11 cellular contexts compared by ENCODE assay signal in genomic region chr13:91904005-91904404, GRCh38.
DNase-seq lines count a peak whose midpoint lies in the region; ATAC-seq and TF ChIP-seq lines count a peak whose summit lies in the region.
"Had no signal": no experiment of that assay in that cellular context is flagged by ENCODE, and none has a peak within 500 bp of the region (broad histone marks: within the 10 kb centered on the region; RNA-seq: fewer than 3 reads in every experiment).

No MANE protein-coding gene starts in this region.

- H3K27ac Mint-ChIP-seq in HFFc6: no peak overlapping the region
- H3K27ac Mint-ChIP-seq: stimulated activated memory B cell treated with anti-CD40 and anti-IgM and Interleukin-4, amounts not matched to agents 10 μg/mL and 1 μg/mL and 100 μg/mL, for 72 hours had no signal

- no peak overlapping the region for H3K4me3 Mint-ChIP-seq in HFFc6
- H3K4me3 Mint-ChIP-seq: stimulated activated memory B cell treated with anti-CD40 and anti-IgM and Interleukin-4, amounts not matched to agents 10 μg/mL and 1 μg/mL and 100 μg/mL, for 72 hours had no signal

- peaks cover 35% of the 10 kb centered on the region for H3K9me3 Mint-ChIP-seq in HFFc6

- H3K27me3 Mint-ChIP-seq in HFFc6 (ENCODE audit: insufficient read depth): no peaks in the 10 kb centered on the region
- H3K27me3 Mint-ChIP-seq: stimulated activated memory B cell treated with anti-CD40 and anti-IgM and Interleukin-4, amounts not matched to agents 10 μg/mL and 1 μg/mL and 100 μg/mL, for 72 hours had no signal

- no peaks in the 10 kb centered on the region for H3K4me1 Mint-ChIP-seq in HFFc6 (ENCODE audit: low read depth)
- H3K4me1 Mint-ChIP-seq: stimulated activated memory B cell treated with anti-CD40 and anti-IgM and Interleukin-4, amounts not matched to agents 10 μg/mL and 1 μg/mL and 100 μg/mL, for 72 hours had no signal

- no peak for TF ChIP-seq CTCF in GM10266 (IDR thresholded peaks at IDR 0.05; ENCODE audit: control insufficient read depth, insufficient read depth, low read depth, missing control alignments)
- no peak for TF ChIP-seq CTCF in HFFc6 (IDR thresholded peaks at IDR 0.05)

- ATAC-seq in GM19468 (IDR thresholded peaks at IDR 0.05; ENCODE audit: extremely low read depth, unreplicated experiment) (peak; percentile 86), HG02938 (IDR thresholded peaks at IDR 0.05; ENCODE audit: unreplicated experiment) (peak; percentile 94), HG03521 (IDR thresholded peaks at IDR 0.05; ENCODE audit: unreplicated experiment) (peak; percentile 85), GM19035 (IDR thresholded peaks at IDR 0.05; ENCODE audit: unreplicated experiment) (no peak)
- ATAC-seq: stimulated activated memory B cell treated with anti-CD40 and anti-IgM and Interleukin-4, amounts not matched to agents 10 μg/mL and 1 μg/mL and 100 μg/mL, for 72 hours had no signal

- H3K36me3 Mint-ChIP-seq in HFFc6 (ENCODE audit: low read depth): no peaks in the 10 kb centered on the region
- H3K36me3 Mint-ChIP-seq: stimulated activated memory B cell treated with anti-CD40 and anti-IgM and Interleukin-4, amounts not matched to agents 10 μg/mL and 1 μg/mL and 100 μg/mL, for 72 hours had no signal

- DNase-seq in GM10266 (ENCODE audit: extremely low spot score) (peak; percentile 5), SKM-1 treated with dmso at 0.1 percent for 144 hours (lab: John Stamatoyannopoulos, UW; ENCODE audit: unreplicated experiment) (no peak), HFFc6 (no peak), activated T-cell treated with anti-CD3 and anti-CD28 coated beads for 4 hours (no peak)
- DNase-seq: nucleus accumbens, WERI-Rb-1 had no signal
